7 cellular contexts compared by ENCODE assay signal in genomic region chr3:115913069-115913686, GRCh38.
DNase-seq lines count a peak whose midpoint lies in the region; ATAC-seq and TF ChIP-seq lines count a peak whose summit lies in the region.

No MANE protein-coding gene starts in this region.

- no peaks in the 10 kb centered on the region for H3K4me1 Mint-ChIP-seq in mesothelial cell of epicardium

- ATAC-seq in HG03097 (IDR thresholded peaks at IDR 0.05; ENCODE audit: low FRiP score, unreplicated experiment), result no peak

- peak; percentile 54 for TF ChIP-seq CTCF in mesothelial cell of epicardium (IDR thresholded peaks at IDR 0.05; ENCODE audit: unreplicated experiment)

- H3K4me3 Mint-ChIP-seq in mesothelial cell of epicardium, result no peak overlapping the region

- H3K27me3 Mint-ChIP-seq in mesothelial cell of epicardium (ENCODE audit: low read depth), result peaks cover 7% of the 10 kb centered on the region

- no peak overlapping the region for H3K27ac Mint-ChIP-seq in mesothelial cell of epicardium

- H3K9me3 Mint-ChIP-seq in mesothelial cell of epicardium, result peaks cover 6% of the 10 kb centered on the region

- DNase-seq in ELF-1 (ENCODE audit: low read depth, low spot score), result peak; percentile 7
- peak; percentile 39 for DNase-seq in HT-29 (ENCODE audit: low spot score)
- peak; percentile 14 for DNase-seq in amniotic epithelial cell (ENCODE audit: low read depth)
- DNase-seq in mesothelial cell of epicardium (ENCODE audit: low spot score in 2 of 2, unreplicated experiment in 2 of 2), result no peak
- DNase-seq in hippocampal formation (lab: John Stamatoyannopoulos, UW), result no peak
- DNase-seq in cortex of kidney (lab: John Stamatoyannopoulos, UW), result no peak

- no peaks in the 10 kb centered on the region for H3K36me3 Mint-ChIP-seq in mesothelial cell of epicardium

Comparison
In these comparisons a context has a peak if more than half of its experiments do, and no peak if none do; other contexts are left out.
1. DNase-seq: peak in ELF-1 (single experiment), HT-29 (single experiment) and amniotic epithelial cell (single experiment); none in mesothelial cell of epicardium (0 of 2), hippocampal formation (0 of 2) and cortex of kidney (single experiment).